Comparison of ENCODE assay signal across 1 cellular context in the genomic region with DNA sequence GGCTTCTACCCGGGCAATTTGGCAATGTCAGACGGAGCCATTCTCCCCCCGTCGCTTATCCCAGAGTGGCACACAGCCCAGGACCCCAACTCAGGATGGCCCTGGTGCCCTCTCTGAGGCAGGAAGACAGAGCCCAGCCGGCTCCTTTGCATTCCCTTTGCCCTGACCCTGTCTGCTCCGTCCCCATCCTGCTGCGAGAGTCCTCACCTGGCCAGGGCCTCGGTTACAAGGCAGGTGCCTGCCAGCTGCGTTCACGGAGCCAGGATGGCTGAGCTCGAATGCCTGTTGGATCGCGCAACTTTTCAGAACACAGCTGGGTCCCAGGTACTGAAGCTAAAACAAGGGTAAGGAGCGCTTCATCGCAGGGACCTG.
TF ChIP-seq lines count a peak whose summit lies in the region.

No MANE protein-coding gene starts in this region.

TF ChIP-seq in GM23338, 12 proteins besides CTCF, POLR2A, EP300 and RAD21 (continued from another document):
- no peak for TF ChIP-seq ETS1 (IDR thresholded peaks at IDR 0.05)
